16 cellular contexts compared by ENCODE assay signal in the genomic region with DNA sequence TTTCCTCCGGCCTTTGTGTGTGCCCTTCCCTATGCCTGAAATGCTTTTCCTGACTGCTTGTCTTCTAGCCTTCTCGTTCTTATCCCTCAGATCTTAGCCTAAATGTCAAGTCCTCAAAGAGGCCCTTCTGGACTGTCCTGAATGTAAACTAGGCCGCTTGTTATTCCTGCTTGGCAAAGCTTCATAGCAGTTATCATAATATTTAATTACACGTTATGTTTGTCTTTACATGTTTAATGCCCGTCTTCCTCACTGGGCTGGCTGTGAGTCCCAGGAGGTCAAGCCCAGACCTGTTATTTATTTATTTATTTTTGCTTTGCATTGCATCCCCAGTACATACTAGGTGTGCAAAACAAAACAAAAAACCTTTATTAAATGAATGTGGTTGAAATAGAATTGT.
"Had no signal": no experiment of that assay in that cellular context is flagged by ENCODE, and none has a peak within 500 bp of the region (broad histone marks: within the 10 kb centered on the region; RNA-seq: fewer than 3 reads in every experiment).

No MANE protein-coding gene starts in this region.

- H3K9me3 ChIP-seq: upper lobe of right lung had no signal

- H3K4me3 ChIP-seq: cardiac muscle cell, esophagus muscularis mucosa, left lung, neural progenitor cell, spleen, thoracic aorta, upper lobe of right lung had no signal

- H3K27ac ChIP-seq: cardiac muscle cell, esophagus muscularis mucosa, left lung, neural progenitor cell, spleen, thoracic aorta, upper lobe of right lung had no signal

- H3K4me1 ChIP-seq: esophagus muscularis mucosa, left lung, upper lobe of right lung had no signal

- DNase-seq: activated CD4-positive, alpha-beta T cell treated with anti-CD3 and anti-CD28 coated beads, Interleukin-2, amount 50 U/mL, for 1 hour; activated naive CD4-positive, alpha-beta T cell treated with anti-CD3 and anti-CD28 coated beads, Interleukin-2, amount 10 ng/mL, durations not matched to agents 7 days and 5 days; activated T-cell treated with anti-CD3 and anti-CD28 coated beads for 4 hours; islet precursor cell; left lung; mammary epithelial cell; spleen; stimulated activated naive CD8-positive, alpha-beta T cell treated with anti-CD3 and anti-CD28 coated beads, Interleukin-15, amount 100 ng/mL, for 72 hours; T-helper 2 cell had no signal

- ATAC-seq: activated CD4-positive, CD25-positive, alpha-beta regulatory T cell treated with anti-CD3 and anti-CD28 coated beads, Interleukin-2, amount 50 U/mL, for 24 hours; left lung; sciatic nerve; stimulated activated naive CD8-positive, alpha-beta T cell treated with anti-CD3 and anti-CD28 coated beads, Interleukin-15, amount 100 ng/mL, for 72 hours; upper lobe of right lung had no signal

- H3K36me3 ChIP-seq: cardiac muscle cell, esophagus muscularis mucosa, left lung, neural progenitor cell, thoracic aorta, upper lobe of right lung had no signal

- H3K27me3 ChIP-seq: cardiac muscle cell, esophagus muscularis mucosa, left lung, neural progenitor cell, spleen, upper lobe of right lung had no signal
